ENCODE assay signal across 8 cellular contexts in genomic region chr1:28887418-28887834, GRCh38. TPM values are rescaled to one million over a fixed set of nuclear protein-coding genes. Genes with fewer than 3 reads are reported as not detected.
A peak's percentile ranks its signal among the peaks of the same experiment; 100 is the strongest.
DNase-seq lines count a peak whose midpoint lies in the region; ATAC-seq, FAIRE-seq and TF ChIP-seq lines count a peak whose summit lies in the region.

No MANE protein-coding gene starts in this region.

- H3K4me3 ChIP-seq in OCI-LY1 (ENCODE audit: low read depth, low read length, poor library complexity, severe bottlenecking): peak overlapping the region; percentile 90
- peak overlapping the region; percentile 79 to 91 for H3K4me3 ChIP-seq in right atrium auricular region
- H3K4me3 ChIP-seq in skeletal muscle satellite cell (ENCODE audit: low read length): peak overlapping the region; percentile 70

- peaks cover 9% of the 10 kb centered on the region; the same call in 1 of the 2 replicates for H3F3A ChIP-seq in OCI-LY1 (ENCODE audit: insufficient read depth, low read length)

- H3K9ac ChIP-seq in OCI-LY1 (ENCODE audit: low read length) (peak overlapping the region; percentile 93), skeletal muscle satellite cell (ENCODE audit: low read depth, low read length) (peak overlapping the region; percentile 55)

- H3K4me1 ChIP-seq in OCI-LY1 (ENCODE audit: insufficient read depth, low read length, severe bottlenecking) (peaks cover 57% of the 10 kb centered on the region), right atrium auricular region (peaks cover 0 to 37% of the 10 kb centered on the region in 2 donors), skeletal muscle satellite cell (ENCODE audit: control insufficient read depth, insufficient read depth, low read length) (peaks cover 12% of the 10 kb centered on the region)

- DNase-seq in GM12891 (ENCODE audit: insufficient read length, low spot score) (peak; percentile 45), right atrium auricular region (ENCODE audit: low spot score) (no peak)
- peak; percentile 27 for DNase-seq in activated naive CD4-positive, alpha-beta T cell treated with anti-CD3 and anti-CD28 coated beads, Interleukin-2, amount 50 U/mL, for 16 hours

- H3K9me2 ChIP-seq in OCI-LY1 (ENCODE audit: low read depth, low read length): no peaks in the 10 kb centered on the region

- H3K79me2 ChIP-seq in OCI-LY1 (ENCODE audit: insufficient read depth, low read length): 0 out of 2 replicates have a peak, but pooled peaks cover 7% of the 10 kb centered on the region

- peak overlapping the region; percentile 78 for H3K27ac ChIP-seq in OCI-LY1 (ENCODE audit: low read depth, low read length, poor library complexity, severe bottlenecking)
- peak overlapping the region; percentile 83 to 88 for H3K27ac ChIP-seq in right atrium auricular region

- no peaks in the 10 kb centered on the region for H4K20me1 ChIP-seq in OCI-LY1 (ENCODE audit: insufficient read depth, low read length)

- no peak for FAIRE-seq in GM12891 (lab: Jason Lieb, UNC)

- H3K4me2 ChIP-seq in OCI-LY1 (ENCODE audit: low read length) (peak overlapping the region; percentile 96), skeletal muscle satellite cell (ENCODE audit: low read length) (peak overlapping the region; percentile 87)

- no peaks in the 10 kb centered on the region for H3K9me3 ChIP-seq in OCI-LY1 (ENCODE audit: low read length)
- H3K9me3 ChIP-seq in right atrium auricular region: no peaks in the 10 kb centered on the region
- H3K9me3 ChIP-seq in skeletal muscle satellite cell (replicated peaks; ENCODE audit: low read length): no peaks in the 10 kb centered on the region

- TF ChIP-seq POLR2A in GM12891 (IDR thresholded peaks at IDR 0.05; ENCODE audit: low read depth, low read length): no peak

- H3K36me3 ChIP-seq in OCI-LY1 (ENCODE audit: insufficient read depth, low read length) (no peaks in the 10 kb centered on the region; the same call in 1 of the 2 replicates), right atrium auricular region (no peaks in the 10 kb centered on the region), skeletal muscle satellite cell (ENCODE audit: insufficient read depth, low read length) (no peaks in the 10 kb centered on the region)

- no peaks in the 10 kb centered on the region for H3K27me3 ChIP-seq in OCI-LY1 (ENCODE audit: insufficient read depth, low read length)
- no peaks in the 10 kb centered on the region for H3K27me3 ChIP-seq in right atrium auricular region
- H3K27me3 ChIP-seq in skeletal muscle satellite cell (ENCODE audit: control insufficient read depth, insufficient read depth, low read length): peaks cover 16% of the 10 kb centered on the region

- no peak overlapping the region for H2AFZ ChIP-seq in OCI-LY1 (ENCODE audit: low read length)

- no peak for TF ChIP-seq CTCF in OCI-LY1 (IDR thresholded peaks at IDR 0.05; ENCODE audit: low read length)
- TF ChIP-seq CTCF in right atrium auricular region (IDR thresholded peaks at IDR 0.05): no peak

- ATAC-seq in HG02938 (IDR thresholded peaks at IDR 0.05; ENCODE audit: unreplicated experiment) (no peak), HG03565 (IDR thresholded peaks at IDR 0.05; ENCODE audit: unreplicated experiment) (no peak), GM21737 (IDR thresholded peaks at IDR 0.05; ENCODE audit: unreplicated experiment) (no peak)

TF ChIP-seq in GM12891, 5 proteins besides CTCF, POLR2A, EP300 and RAD21:
- TF ChIP-seq PAX5 (IDR thresholded peaks at IDR 0.05; ENCODE audit: insufficient read depth, low read length, severe bottlenecking): no peak
- TF ChIP-seq POLR2AphosphoS5 (IDR thresholded peaks at IDR 0.05; ENCODE audit: low read depth, low read length): no peak
- TF ChIP-seq POU2F2 (IDR thresholded peaks at IDR 0.05; ENCODE audit: low read depth, low read length): no peak
- TF ChIP-seq TAF1 (IDR thresholded peaks at IDR 0.05; ENCODE audit: low read depth, low read length): no peak
- TF ChIP-seq SPI1 (IDR thresholded peaks at IDR 0.05; ENCODE audit: low read depth, low read length): no peak

RNA-seq across cellular contexts. Expression of gene EPB41, which starts 26.9 kb away (rescaled TPM):
- polyA plus RNA-seq in GM12891 (2012; ENCODE audit: low read depth, missing spikeins): 4.6 TPM
- total RNA-seq in right atrium auricular region: 10 to 100 TPM; 19.1 to 25.4 TPM
- total RNA-seq in skeletal muscle satellite cell (2012; rRNA removed): 1.3 TPM in 2 replicates
